ENCODE assay signal across 22 cellular contexts in the genomic region with DNA sequence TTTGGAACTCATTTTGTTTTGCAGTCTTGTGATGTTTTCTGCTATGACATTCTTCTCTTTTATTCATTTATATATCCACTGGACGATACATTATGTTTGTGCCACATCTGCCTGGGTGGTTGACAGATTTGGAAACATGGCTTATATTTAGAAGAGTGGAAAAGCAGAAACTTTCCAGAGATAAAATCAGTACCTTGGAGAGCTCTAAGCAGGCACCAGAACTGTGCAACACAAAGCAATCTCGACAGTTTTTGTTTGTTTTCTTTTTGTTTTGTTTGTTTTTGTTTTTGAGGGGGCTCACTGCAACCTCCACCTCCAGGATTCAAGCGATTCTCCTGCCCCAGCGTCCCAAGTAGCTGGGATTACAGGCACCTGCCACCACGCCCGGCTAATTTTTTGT. TPM values are rescaled to one million over a fixed set of nuclear protein-coding genes. Genes with fewer than 3 reads are reported as not detected.
A peak's percentile ranks its signal among the peaks of the same experiment; 100 is the strongest.
DNase-seq lines count a peak whose midpoint lies in the region; ATAC-seq and TF ChIP-seq lines count a peak whose summit lies in the region.
"Had no signal": no experiment of that assay in that cellular context is flagged by ENCODE, and none has a peak within 500 bp of the region (broad histone marks: within the 10 kb centered on the region; RNA-seq: fewer than 3 reads in every experiment).

No MANE protein-coding gene starts in this region.

- ATAC-seq in GM19455 (IDR thresholded peaks at IDR 0.05; ENCODE audit: unreplicated experiment), result no peak
- ATAC-seq in activated naive CD4-positive, alpha-beta T cell treated with anti-CD3 and anti-CD28 coated beads, Interleukin-2, amount 50 U/mL, for 72 hours, result no peak
- no peak for ATAC-seq in HG02759 (IDR thresholded peaks at IDR 0.05; ENCODE audit: unreplicated experiment)
- ATAC-seq: activated T-cell treated with anti-CD3 and anti-CD28 coated beads, Interleukin-2, amount 50 U/mL, for 72 hours; left colon; right cardiac atrium had no signal

- H3K9me3 Mint-ChIP-seq in activated naive CD4-positive, alpha-beta T cell treated with anti-CD3 and anti-CD28 coated beads, Interleukin-2, amount 50 U/mL, for 72 hours, result no peaks in the 10 kb centered on the region
- H3K9me3 Mint-ChIP-seq: activated CD4-positive, alpha-beta T cell treated with anti-CD3 and anti-CD28 coated beads, Interleukin-2, amount 10 ng/mL, durations not matched to agents 24 days and 14 days; activated T-cell treated with anti-CD3 and anti-CD28 coated beads, Interleukin-2, amount 50 U/mL, for 72 hours; nephron had no signal

- DNase-seq in A673 (ENCODE audit: low spot score) (peak; percentile 3), RPMI8226 (peak; percentile 23), fibroblast of pulmonary artery (ENCODE audit: low read depth) (peak; percentile 32), dedifferentiated amniotic fluid mesenchymal stem cell (ENCODE audit: extremely low spot score) (no peak)
- DNase-seq in activated naive CD4-positive, alpha-beta T cell treated with anti-CD3 and anti-CD28 coated beads, Interleukin-2, amount 50 U/mL, for 72 hours (ENCODE audit: low spot score in 2 of 2), result no peak
- DNase-seq: activated CD4-positive, alpha-beta T cell treated with anti-CD3 and anti-CD28 coated beads, Interleukin-2, amount 10 ng/mL, durations not matched to agents 24 days and 14 days; activated T-cell treated with anti-CD3 and anti-CD28 coated beads, Interleukin-2, amount 50 U/mL, for 72 hours; anterior cingulate cortex; BE2C; effector memory CD4-positive, alpha-beta T cell; head of caudate nucleus; left colon; MG63; right cardiac atrium; stimulated activated CD4-positive, alpha-beta T cell treated with anti-CD3 and anti-CD28 coated beads, Interleukin-4, amount 100 ng/mL, for 4 hours; stimulated activated naive CD4-positive, alpha-beta T cell treated with Interleukin-2 at 50 U/mL for 16 hours; T-helper 2 cell; uterus had no signal

- H3K4me1 ChIP-seq in A673 (ENCODE audit: insufficient read depth, low read length, poor library complexity, severe bottlenecking) (no peaks in the 10 kb centered on the region), HEK293 (ENCODE audit: control insufficient read depth, insufficient read depth, low read length) (0 out of 2 replicates have a peak, but pooled peaks cover 2% of the 10 kb centered on the region)
- H3K4me1 ChIP-seq: uterus had no signal

- H3K27ac ChIP-seq in A673 (ENCODE audit: low read depth, low read length, poor library complexity, severe bottlenecking) (no peak overlapping the region), HEK293 (ENCODE audit: extremely low read depth, low read depth, low read length) (no peak overlapping the region)
- H3K27ac ChIP-seq: uterus had no signal

- POLR2A ChIA-PET in A673 (lab: Charles Lee; ENCODE audit: low non-redundant PET), result no interaction called here
- POLR2A ChIA-PET in HEK293 (lab: Yijun Ruan, JAX), result no interaction called here

- TF ChIP-seq CTCF in A673 (conservative IDR thresholded peaks at IDR 0.05; ENCODE audit: low read depth, low read length), result no peak
- TF ChIP-seq CTCF in HEK293 (tag by site-specific recombination; IDR thresholded peaks at IDR 0.05), result no peak
- TF ChIP-seq CTCF in fibroblast of pulmonary artery (IDR thresholded peaks at IDR 0.05; ENCODE audit: low read length, missing control alignments), result no peak

- H3K4me3 ChIP-seq in A673 (ENCODE audit: low read depth, low read length, poor library complexity, severe bottlenecking) (no peak overlapping the region), HEK293 (ENCODE audit: low read depth, low read length) (no peak overlapping the region), fibroblast of pulmonary artery (replicated peaks; ENCODE audit: low read depth, low read length) (no peak overlapping the region)
- H3K4me3 ChIP-seq: MG63, uterus had no signal

- intact Hi-C loops in A673 (cut with micrococcal nuclease; ENCODE audit: unreplicated experiment), result loop anchor here (5.0 kb wide), 1 partner anchor 107 kb away; no protein-coding TSS in a partner anchor

- no TSS peak for BruUV-seq in A673 (replicated peaks; lab: Mats Ljungman, UMichigan)

- peaks cover 51% of the 10 kb centered on the region for H3K27me3 ChIP-seq in A673 (replicated peaks; ENCODE audit: insufficient read depth, low read depth, low read length, poor library complexity)
- H3K27me3 ChIP-seq: BE2C, uterus had no signal

- H3K36me3 Mint-ChIP-seq in activated naive CD4-positive, alpha-beta T cell treated with anti-CD3 and anti-CD28 coated beads, Interleukin-2, amount 50 U/mL, for 72 hours, result no peaks in the 10 kb centered on the region

- H3K9me3 ChIP-seq in A673 (ENCODE audit: low read depth, low read length, poor library complexity, severe bottlenecking), result no peaks in the 10 kb centered on the region
- H3K9me3 ChIP-seq in HEK293 (ENCODE audit: control insufficient read depth, insufficient read depth, low read depth, low read length), result no peaks in the 10 kb centered on the region
- H3K9me3 ChIP-seq: BE2C, MG63, uterus had no signal

- CTCF ChIA-PET in A673 (lab: Charles Lee), result no interaction called here
- CTCF ChIA-PET in HEK293 (lab: Yijun Ruan, JAX), result interaction anchor here (0.6 kb wide), 1 partner anchor 57 kb away, joined by 3 read pairs; no protein-coding TSS in a partner anchor

- H3K36me3 ChIP-seq in A673 (ENCODE audit: insufficient read depth, low read length, poor library complexity, severe bottlenecking) (no peaks in the 10 kb centered on the region), HEK293 (ENCODE audit: control insufficient read depth in 2 of 2, insufficient read depth in 1 of 2, low read length in 2 of 2) (no peaks in the 10 kb centered on the region)
- H3K36me3 ChIP-seq: BE2C, MG63, uterus had no signal

- no peak overlapping the region for H3K27ac Mint-ChIP-seq in activated naive CD4-positive, alpha-beta T cell treated with anti-CD3 and anti-CD28 coated beads, Interleukin-2, amount 50 U/mL, for 72 hours
- H3K27ac Mint-ChIP-seq: activated CD4-positive, alpha-beta T cell treated with anti-CD3 and anti-CD28 coated beads, Interleukin-2, amount 10 ng/mL, durations not matched to agents 24 days and 14 days; activated T-cell treated with anti-CD3 and anti-CD28 coated beads, Interleukin-2, amount 50 U/mL, for 72 hours; nephron had no signal

TF ChIP-seq in HEK293, 187 proteins besides CTCF, POLR2A, EP300 and RAD21:
- TF ChIP-seq, protein P1, sequence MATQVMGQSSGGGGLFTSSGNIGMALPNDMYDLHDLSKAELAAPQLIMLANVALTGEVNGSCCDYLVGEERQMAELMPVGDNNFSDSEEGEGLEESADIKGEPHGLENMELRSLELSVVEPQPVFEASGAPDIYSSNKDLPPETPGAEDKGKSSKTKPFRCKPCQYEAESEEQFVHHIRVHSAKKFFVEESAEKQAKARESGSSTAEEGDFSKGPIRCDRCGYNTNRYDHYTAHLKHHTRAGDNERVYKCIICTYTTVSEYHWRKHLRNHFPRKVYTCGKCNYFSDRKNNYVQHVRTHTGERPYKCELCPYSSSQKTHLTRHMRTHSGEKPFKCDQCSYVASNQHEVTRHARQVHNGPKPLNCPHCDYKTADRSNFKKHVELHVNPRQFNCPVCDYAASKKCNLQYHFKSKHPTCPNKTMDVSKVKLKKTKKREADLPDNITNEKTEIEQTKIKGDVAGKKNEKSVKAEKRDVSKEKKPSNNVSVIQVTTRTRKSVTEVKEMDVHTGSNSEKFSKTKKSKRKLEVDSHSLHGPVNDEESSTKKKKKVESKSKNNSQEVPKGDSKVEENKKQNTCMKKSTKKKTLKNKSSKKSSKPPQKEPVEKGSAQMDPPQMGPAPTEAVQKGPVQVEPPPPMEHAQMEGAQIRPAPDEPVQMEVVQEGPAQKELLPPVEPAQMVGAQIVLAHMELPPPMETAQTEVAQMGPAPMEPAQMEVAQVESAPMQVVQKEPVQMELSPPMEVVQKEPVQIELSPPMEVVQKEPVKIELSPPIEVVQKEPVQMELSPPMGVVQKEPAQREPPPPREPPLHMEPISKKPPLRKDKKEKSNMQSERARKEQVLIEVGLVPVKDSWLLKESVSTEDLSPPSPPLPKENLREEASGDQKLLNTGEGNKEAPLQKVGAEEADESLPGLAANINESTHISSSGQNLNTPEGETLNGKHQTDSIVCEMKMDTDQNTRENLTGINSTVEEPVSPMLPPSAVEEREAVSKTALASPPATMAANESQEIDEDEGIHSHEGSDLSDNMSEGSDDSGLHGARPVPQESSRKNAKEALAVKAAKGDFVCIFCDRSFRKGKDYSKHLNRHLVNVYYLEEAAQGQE (tag by site-specific recombination; IDR thresholded peaks at IDR 0.05), result peak; percentile 96
- TF ChIP-seq ZNF747 (tag by site-specific recombination; IDR thresholded peaks at IDR 0.05), result no peak
- no peak for TF ChIP-seq ZNF292 (tag by site-specific recombination; IDR thresholded peaks at IDR 0.05; ENCODE audit: borderline replicate concordance, low read depth)
- TF ChIP-seq ZNF785 (tag by site-specific recombination; IDR thresholded peaks at IDR 0.05), result no peak
- TF ChIP-seq ZNF555 (tag by site-specific recombination; conservative IDR thresholded peaks at IDR 0.05), result no peak
- TF ChIP-seq SP7 (tag by site-specific recombination; IDR thresholded peaks at IDR 0.05), result no peak

RNA-seq across cellular contexts. Expression of a gene that starts 45.5 kb away (rescaled TPM):
- 0.59 and 0.62 TPM in 2 replicates for total RNA-seq in A673 (2021)
- total RNA-seq in activated naive CD4-positive, alpha-beta T cell treated with anti-CD3 and anti-CD28 coated beads, Interleukin-2, amount 50 U/mL, for 72 hours, result under 1 TPM in 1 of 2 donors, not detected in 1; 0.21 TPM

Comparison
In these comparisons a context has a peak if more than half of its experiments do, and no peak if none do; other contexts are left out.
1. DNase-seq: peak in A673 (single experiment), RPMI8226 (single experiment) and fibroblast of pulmonary artery (single experiment); none in dedifferentiated amniotic fluid mesenchymal stem cell (single experiment) and activated naive CD4-positive, alpha-beta T cell treated with anti-CD3 and anti-CD28 coated beads, Interleukin-2, amount 50 U/mL, for 72 hours (0 of 2).